9 cellular contexts compared by ENCODE assay signal in the genomic region with DNA sequence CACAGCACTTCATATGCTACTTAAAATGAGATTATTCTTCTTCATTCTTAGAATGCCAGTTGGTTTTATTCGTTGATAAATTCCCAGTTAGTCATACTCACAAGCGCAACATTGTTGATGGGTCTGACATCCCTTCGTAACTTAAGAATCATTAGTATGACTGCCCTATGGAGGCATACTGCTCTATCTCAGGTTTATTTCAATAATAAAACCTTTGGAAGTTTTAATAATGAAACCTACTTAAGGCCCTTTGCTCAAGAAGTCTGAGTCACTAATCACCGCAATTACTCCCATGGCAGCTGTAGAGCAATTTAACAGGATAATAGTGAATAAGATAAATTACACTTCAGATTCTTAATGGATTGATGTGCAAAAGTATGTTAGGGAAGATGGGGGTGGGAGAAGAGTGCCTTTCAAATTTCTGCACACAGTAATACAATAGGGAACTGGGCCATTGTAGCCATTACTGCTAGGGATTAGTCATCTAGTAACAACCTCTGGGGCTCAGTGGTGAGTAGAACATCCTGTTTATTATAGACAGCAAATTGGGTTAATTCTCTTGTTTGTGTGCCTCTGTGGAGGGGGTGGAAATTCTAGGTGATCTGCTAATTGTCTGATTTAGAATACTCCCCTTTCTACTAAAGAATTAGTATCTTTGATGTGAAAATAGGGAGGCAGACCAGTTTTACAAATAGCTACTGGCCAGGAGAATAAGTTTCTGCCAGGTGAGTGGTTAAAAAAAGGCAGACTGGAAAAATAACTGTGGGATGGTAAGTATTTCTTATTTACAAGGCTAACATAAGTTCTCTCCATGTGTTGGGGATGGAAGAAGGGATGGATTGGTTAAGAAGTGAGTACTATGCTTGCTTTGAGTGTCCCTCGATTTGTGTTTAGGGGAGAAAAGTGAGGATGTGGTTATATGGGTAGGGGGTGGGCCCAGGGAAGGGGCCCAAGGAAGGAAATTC.
DNase-seq lines count a peak whose midpoint lies in the region; ATAC-seq and TF ChIP-seq lines count a peak whose summit lies in the region.
"Had no signal": no experiment of that assay in that cellular context is flagged by ENCODE, and none has a peak within 500 bp of the region (broad histone marks: within the 10 kb centered on the region; RNA-seq: fewer than 3 reads in every experiment).

No MANE protein-coding gene starts in this region.

- CTCF ChIA-PET in GM10248 (lab: Yijun Ruan, JAX): interaction anchor here (0.7 kb wide), 1 partner anchor 10 kb away, joined by 3 read pairs; no protein-coding TSS in a partner anchor

- POLR2A ChIA-PET in GM10248 (lab: Yijun Ruan, JAX): no interaction called here

- DNase-seq in GM10248 (ENCODE audit: extremely low spot score) (peak; percentile 43), cardiac fibroblast (ENCODE audit: low read depth in 2 of 2) (peak; percentile 35 to 74), coronary artery (ENCODE audit: low spot score) (no peak), middle frontal gyrus (ENCODE audit: extremely low spot score, low spot score) (no peak), NCI-H526 (lab: John Stamatoyannopoulos, UW) (no peak)
- DNase-seq in stimulated activated naive CD4-positive, alpha-beta T cell (lab: John Stamatoyannopoulos, UW): no peak

- TF ChIP-seq CTCF in GM10248 (IDR thresholded peaks at IDR 0.05; ENCODE audit: control extremely low read depth, extremely low read depth, low read depth, missing control alignments) (no peak), cardiac fibroblast (IDR thresholded peaks at IDR 0.05; ENCODE audit: low read depth, low read length) (no peak), coronary artery (IDR thresholded peaks at IDR 0.05) (no peak)

- H3K27ac ChIP-seq in coronary artery: no peak overlapping the region
- H3K27ac ChIP-seq: KMS-11 had no signal

- no peak overlapping the region for H3K4me3 ChIP-seq in cardiac fibroblast (replicated peaks in 1 of 2; ENCODE audit: low read depth in 2 of 2, low read length in 2 of 2)
- no peak overlapping the region for H3K4me3 ChIP-seq in coronary artery

- ATAC-seq in GM21447 (IDR thresholded peaks at IDR 0.05; ENCODE audit: unreplicated experiment) (peak; percentile 99), HG03565 (IDR thresholded peaks at IDR 0.05; ENCODE audit: unreplicated experiment) (peak; percentile 99)

Comparison
In these comparisons a context has a peak if more than half of its experiments do, and no peak if none do; other contexts are left out.
1. DNase-seq: peak in GM10248 (single experiment) and cardiac fibroblast (2 of 2); none in coronary artery (single experiment), middle frontal gyrus (single experiment), stimulated activated naive CD4-positive, alpha-beta T cell (0 of 6) and NCI-H526 (0 of 2).